ENCODE assay signal across 17 cellular contexts in genomic region chr14:38839743-38840375, GRCh38.
DNase-seq lines count a peak whose midpoint lies in the region; ATAC-seq and TF ChIP-seq lines count a peak whose summit lies in the region.
"Had no signal": no experiment of that assay in that cellular context is flagged by ENCODE, and none has a peak within 500 bp of the region (broad histone marks: within the 10 kb centered on the region; RNA-seq: fewer than 3 reads in every experiment).

No MANE protein-coding gene starts in this region.

- no peak overlapping the region for H3K27ac ChIP-seq in GM23248
- H3K27ac ChIP-seq in PC-3 (ENCODE audit: low read length): no peak overlapping the region
- H3K27ac ChIP-seq: parathyroid adenoma had no signal

- H3K9me2 ChIP-seq in GM23248 (ENCODE audit: insufficient read depth): no peaks in the 10 kb centered on the region
- no peaks in the 10 kb centered on the region for H3K9me2 ChIP-seq in PC-3 (replicated peaks; ENCODE audit: low read length)

- no peak overlapping the region for H3K4me2 ChIP-seq in GM23248 (ENCODE audit: unreplicated experiment)
- no peak overlapping the region for H3K4me2 ChIP-seq in PC-3 (ENCODE audit: low read length)

- 32 to 34% methylated on average over 3 of the region's 3 CpGs for WGBS in GM23248 (ENCODE audit: low coverage in 1 of 2, low lambda C conversion rate in 2 of 2, missing lambda C conversion rate in 2 of 2), 2 experiments

- BruUV-seq in PC-3 (replicated peaks; lab: Mats Ljungman, UMichigan): no TSS peak

- H3F3A ChIP-seq in GM23248 (ENCODE audit: insufficient read depth) (no peaks in the 10 kb centered on the region), PC-3 (ENCODE audit: low read length, unreplicated experiment) (no peaks in the 10 kb centered on the region)

- CTCF ChIA-PET in PC-3 (lab: Charles Lee): no interaction called here

- in situ Hi-C loops in GM23248 (cut with MboI): no loop called here

- no peak for ATAC-seq in PC-3
- ATAC-seq: CD8-positive, alpha-beta T cell; Right ventricle myocardium inferior had no signal

- intact Hi-C loops in PC-3 (cut with micrococcal nuclease): no loop called here
- intact Hi-C loops in posterior cingulate gyrus (cut with DNase I): no loop called here

- H3K27me3 ChIP-seq in GM23248 (replicated peaks; ENCODE audit: insufficient read depth) (no peaks in the 10 kb centered on the region; the same call in 1 of the 2 replicates), PC-3 (ENCODE audit: low read length) (peaks cover 26% of the 10 kb centered on the region)
- H3K27me3 ChIP-seq: MG63 had no signal

- H3K36me3 ChIP-seq in GM23248 (ENCODE audit: low read depth) (no peaks in the 10 kb centered on the region), PC-3 (ENCODE audit: low read depth, low read length) (no peaks in the 10 kb centered on the region)
- H3K36me3 ChIP-seq: MG63 had no signal

- H2AFZ ChIP-seq in GM23248 (no peak overlapping the region), PC-3 (ENCODE audit: low read length) (no peak overlapping the region)
- H2AFZ ChIP-seq: parathyroid adenoma had no signal

- POLR2A ChIA-PET in PC-3 (lab: Charles Lee; ENCODE audit: unreplicated experiment): no interaction called here

- no peak overlapping the region for H3K9ac ChIP-seq in GM23248
- no peak overlapping the region for H3K9ac ChIP-seq in PC-3 (ENCODE audit: low read length)
- H3K9ac ChIP-seq: parathyroid adenoma had no signal

- H3K4me3 ChIP-seq in GM23248 (no peak overlapping the region), PC-3 (ENCODE audit: low read length) (no peak overlapping the region), foreskin fibroblast (ENCODE audit: low read depth in 1 of 2, low read length in 2 of 2) (no peak overlapping the region)
- H3K4me3 ChIP-seq: MG63 had no signal

- H3K9me3 ChIP-seq in GM23248 (ENCODE audit: low read depth) (no peaks in the 10 kb centered on the region), PC-3 (ENCODE audit: low read length) (no peaks in the 10 kb centered on the region)
- H3K9me3 ChIP-seq: MG63 had no signal

- 0 out of 2 replicates have a peak, but pooled peaks cover 8% of the 10 kb centered on the region for H3K4me1 ChIP-seq in GM23248 (ENCODE audit: insufficient read depth)
- no peaks in the 10 kb centered on the region for H3K4me1 ChIP-seq in PC-3 (ENCODE audit: insufficient read depth, low read length)
- H3K4me1 ChIP-seq: parathyroid adenoma had no signal

- DNase-seq in GM23248 (peak; percentile 7), PC-3 (peak; percentile 21), foreskin fibroblast (peak; percentile 9 to 26), renal cortical epithelial cell (ENCODE audit: low read depth) (peak; percentile 37), NCI-H446 treated with DMSO at 0.1 percent for 48 hours (lab: John Stamatoyannopoulos, UW) (no peak), posterior cingulate gyrus (no peak)
- no peak for DNase-seq in activated CD8-positive, alpha-beta memory T cell treated with anti-CD3 and anti-CD28 coated beads, Interleukin-2, amount 50 U/mL, for 48 hours
- DNase-seq: activated CD4-positive, alpha-beta T cell treated with anti-CD3 and anti-CD28 coated beads for 4 hours; activated T-cell treated with anti-CD3 and anti-CD28 coated beads for 4 hours; CD8-positive, alpha-beta T cell; glutamatergic neuron; islet precursor cell; MG63; NCI-H2107; NCI-H82 had no signal

- no peaks in the 10 kb centered on the region for H4K20me1 ChIP-seq in GM23248 (ENCODE audit: insufficient read depth)
- no peaks in the 10 kb centered on the region for H4K20me1 ChIP-seq in PC-3 (ENCODE audit: low read length)

- no peak for TF ChIP-seq CTCF in PC-3 (conservative IDR thresholded peaks at IDR 0.05; ENCODE audit: low read depth, low read length)
- TF ChIP-seq CTCF in foreskin fibroblast (IDR thresholded peaks at IDR 0.05; ENCODE audit: low read depth, low read length): no peak

- no peaks in the 10 kb centered on the region for H3K79me2 ChIP-seq in GM23248 (ENCODE audit: insufficient read depth)
- no peaks in the 10 kb centered on the region for H3K79me2 ChIP-seq in PC-3 (ENCODE audit: low read length)
- H3K79me2 ChIP-seq: parathyroid adenoma had no signal

Comparison
In these comparisons a context has a peak if more than half of its experiments do, and no peak if none do; other contexts are left out.
1. DNase-seq: peak in GM23248 (single experiment), PC-3 (single experiment), foreskin fibroblast (2 of 2) and renal cortical epithelial cell (single experiment); none in NCI-H446 treated with DMSO at 0.1 percent for 48 hours (single experiment), posterior cingulate gyrus (0 of 10) and activated CD8-positive, alpha-beta memory T cell treated with anti-CD3 and anti-CD28 coated beads, Interleukin-2, amount 50 U/mL, for 48 hours (single experiment).